ENCODE assay signal across 8 cellular contexts in the genomic region with DNA sequence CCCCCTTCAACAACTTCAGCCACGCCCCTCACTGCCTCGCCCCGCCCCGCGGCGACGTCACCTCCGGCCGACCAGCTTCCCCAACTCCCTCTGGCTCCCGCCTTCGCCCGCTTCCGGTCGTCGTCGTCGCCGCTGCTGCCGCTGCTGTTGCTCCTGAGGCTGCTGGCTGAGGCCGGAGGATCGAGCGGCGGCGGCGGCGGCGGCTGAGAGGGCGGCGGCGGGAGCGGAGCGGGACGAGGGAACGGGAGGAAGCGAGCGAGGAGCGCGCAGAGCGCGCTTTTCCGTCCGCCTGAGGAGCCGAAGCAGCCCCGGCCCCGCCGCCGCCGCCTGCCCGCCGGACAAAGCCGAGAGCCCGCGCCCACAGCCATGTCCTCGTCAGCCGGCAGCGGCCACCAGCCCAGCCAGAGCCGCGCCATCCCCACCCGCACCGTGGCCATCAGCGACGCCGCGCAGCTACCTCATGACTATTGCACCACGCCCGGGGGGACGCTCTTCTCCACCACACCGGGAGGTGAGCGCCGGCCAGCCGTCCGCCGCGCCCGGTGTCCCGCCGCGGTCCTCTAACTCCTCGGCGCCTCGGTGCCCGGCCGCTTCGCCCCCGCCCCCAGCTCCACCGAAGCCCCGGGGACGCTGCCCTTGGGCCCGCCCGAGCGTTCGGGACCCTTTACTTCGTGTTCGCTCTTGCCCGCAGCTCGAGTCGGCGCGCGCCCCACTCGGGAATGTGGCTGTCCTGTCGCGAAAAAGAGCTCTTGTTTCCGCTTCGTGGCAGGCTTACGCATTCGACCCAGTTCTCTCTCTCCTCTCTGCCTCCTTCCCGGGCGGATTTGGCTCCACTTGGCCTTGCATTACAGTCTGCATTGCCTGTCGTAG. TPM values are rescaled to one million over a fixed set of nuclear protein-coding genes. Genes with fewer than 3 reads are reported as not detected.
A peak's percentile ranks its signal among the peaks of the same experiment; 100 is the strongest.
DNase-seq lines count a peak whose midpoint lies in the region; ATAC-seq, FAIRE-seq and TF ChIP-seq lines count a peak whose summit lies in the region.

A gene with protein sequence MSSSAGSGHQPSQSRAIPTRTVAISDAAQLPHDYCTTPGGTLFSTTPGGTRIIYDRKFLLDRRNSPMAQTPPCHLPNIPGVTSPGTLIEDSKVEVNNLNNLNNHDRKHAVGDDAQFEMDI (plus strand): TSS at position 110 of the 870 bp plus-strand sequence. CDS start 257 bp downstream, at position 367.

- 0 to 1% (median 1%) methylated on average over 68 to 110 of the region's 110 CpGs for WGBS in psoas muscle, 3 donors

- H3K9me3 ChIP-seq in right atrium auricular region = no peaks in the 10 kb centered on the region
- H3K9me3 ChIP-seq in psoas muscle = no peaks in the 10 kb centered on the region

- intact Hi-C loops in psoas muscle (cut with DNase I) = no loop called here

- DNase-seq in NCI-H187 treated with DMSO at 0.1 percent for 48 hours (lab: John Stamatoyannopoulos, UW) (peak; percentile 27), anterior cingulate cortex (lab: John Stamatoyannopoulos, UW) (peak; percentile 67 to 99 (median 96)), right atrium auricular region (ENCODE audit: low spot score) (peak; percentile 98), psoas muscle (peak; percentile 98 to 99), urothelium cell line (ENCODE audit: low spot score) (peak; percentile 99)
- peak; percentile 96 for DNase-seq in T-helper 2 cell treated with Interferon-gamma antibody and Interleukin-4, amounts not matched to agents 5 μg/mL and 100 μg/mL, for 36 hours (ENCODE audit: low spot score)

- no peaks in the 10 kb centered on the region for H3K9me3 Mint-ChIP-seq in T-helper 2 cell treated with Interferon-gamma antibody and Interleukin-4, amounts not matched to agents 5 μg/mL and 100 μg/mL, for 36 hours

- FAIRE-seq in urothelium cell line (lab: Jason Lieb, UNC) = no peak

- no peak for TF ChIP-seq CTCF in right atrium auricular region (IDR thresholded peaks at IDR 0.05)
- no peak for TF ChIP-seq CTCF in psoas muscle (IDR thresholded peaks at IDR 0.05)

- H3K4me1 ChIP-seq in right atrium auricular region = peaks cover 0 to 33% of the 10 kb centered on the region in 2 donors
- H3K4me1 ChIP-seq in psoas muscle = peaks cover 41% of the 10 kb centered on the region

- peak within 1 kb of the TSS; percentile 95 for H3K27ac Mint-ChIP-seq in T-helper 2 cell treated with Interferon-gamma antibody and Interleukin-4, amounts not matched to agents 5 μg/mL and 100 μg/mL, for 36 hours

- H3K27ac ChIP-seq in right atrium auricular region = peak within 1 kb of the TSS; percentile 97 to 98
- H3K27ac ChIP-seq in psoas muscle = peak within 1 kb of the TSS; percentile 100

- H3K4me1 Mint-ChIP-seq in T-helper 2 cell treated with Interferon-gamma antibody and Interleukin-4, amounts not matched to agents 5 μg/mL and 100 μg/mL, for 36 hours (ENCODE audit: low read depth) = peaks cover 28% of the 10 kb centered on the region

- H3K4me3 ChIP-seq in right atrium auricular region (peak within 1 kb of the TSS; percentile 86 to 95), psoas muscle (peak within 1 kb of the TSS; percentile 98)

- peaks cover 2% of the 10 kb centered on the region for H3K27me3 Mint-ChIP-seq in T-helper 2 cell treated with Interferon-gamma antibody and Interleukin-4, amounts not matched to agents 5 μg/mL and 100 μg/mL, for 36 hours (ENCODE audit: low read depth)

- H3K36me3 ChIP-seq in right atrium auricular region (no peaks in the 10 kb centered on the region), psoas muscle (ENCODE audit: insufficient read depth in 1 of 2, low read depth in 1 of 2) (no peaks in the 10 kb centered on the region)

- peak; percentile 87 for ATAC-seq in GM18498 (IDR thresholded peaks at IDR 0.05; ENCODE audit: unreplicated experiment)
- peak; percentile 80 for ATAC-seq in HG02938 (IDR thresholded peaks at IDR 0.05; ENCODE audit: unreplicated experiment)
- ATAC-seq in psoas muscle = peak; percentile 85 to 94 (median 90)

- no peaks in the 10 kb centered on the region for H3K27me3 ChIP-seq in right atrium auricular region
- no peaks in the 10 kb centered on the region for H3K27me3 ChIP-seq in psoas muscle (ENCODE audit: insufficient read depth in 3 of 3, low read length in 2 of 3)

- peak within 1 kb of the TSS; percentile 95 for H3K4me3 Mint-ChIP-seq in T-helper 2 cell treated with Interferon-gamma antibody and Interleukin-4, amounts not matched to agents 5 μg/mL and 100 μg/mL, for 36 hours

- H3K36me3 Mint-ChIP-seq in T-helper 2 cell treated with Interferon-gamma antibody and Interleukin-4, amounts not matched to agents 5 μg/mL and 100 μg/mL, for 36 hours (ENCODE audit: low read depth) = peaks cover 14% of the 10 kb centered on the region

RNA-seq across cellular contexts. Expression of the gene that starts here (rescaled TPM):
- total RNA-seq in right atrium auricular region (100 to 1,000 TPM in 1 of 2 donors, 10 to 100 TPM in 1; 90.0 to 116 TPM), psoas muscle (10 to 100 TPM; 41.3 to 75.0 (median 62.0) TPM)
- polyA plus RNA-seq in psoas muscle = 10 to 100 TPM; 13.0 to 76.6 (median 33.8) TPM

Comparison
In these comparisons a context has a peak if more than half of its experiments do, and no peak if none do; other contexts are left out.
1. Peak in every context shown above with its lines: DNase-seq, ATAC-seq, H3K4me3 ChIP-seq and H3K27ac ChIP-seq.
2. DNase-seq: peak in every context shown above with its lines; median percentile 99 in urothelium cell line; 98 in psoas muscle; 98 in right atrium auricular region; 96 in T-helper 2 cell treated with Interferon-gamma antibody and Interleukin-4, amounts not matched to agents 5 μg/mL and 100 μg/mL, for 36 hours; 96 in anterior cingulate cortex; 27 in NCI-H187 treated with DMSO at 0.1 percent for 48 hours.